In the genomic region with DNA sequence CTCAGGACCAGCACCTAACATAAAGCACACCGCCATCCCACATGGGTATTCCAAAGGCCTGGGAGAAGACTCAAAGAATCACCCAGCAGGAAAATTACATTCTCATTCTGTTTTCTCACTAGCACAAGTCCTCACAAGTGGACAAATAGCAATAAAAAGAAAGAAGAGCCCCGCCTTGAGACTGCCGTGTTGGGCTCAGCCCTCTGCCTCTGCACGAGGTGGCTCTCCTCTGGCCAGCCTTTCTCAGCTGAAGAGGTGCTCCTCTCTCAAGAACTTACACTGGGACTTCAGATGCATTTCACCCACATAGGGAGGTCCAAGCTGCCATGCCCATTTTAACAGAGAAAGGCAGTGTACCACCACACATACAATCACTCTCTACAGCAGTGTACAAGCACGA, we compare ENCODE assay signal across 19 cellular contexts.
DNase-seq lines count a peak whose midpoint lies in the region; ATAC-seq and TF ChIP-seq lines count a peak whose summit lies in the region.
"Had no signal": no experiment of that assay in that cellular context is flagged by ENCODE, and none has a peak within 500 bp of the region (broad histone marks: within the 10 kb centered on the region; RNA-seq: fewer than 3 reads in every experiment).

No MANE protein-coding gene starts in this region.

- intact Hi-C loops in left colon (cut with DNase I, micrococcal nuclease) (no loop called here), dorsolateral prefrontal cortex (cut with DNase I) (no loop called here)

- H3K4me3 ChIP-seq in HEK293 (ENCODE audit: low read depth, low read length) (no peak overlapping the region), trophoblast cell (ENCODE audit: low read depth, low read length) (no peak overlapping the region), dorsolateral prefrontal cortex (no peak overlapping the region), MM.1S (ENCODE audit: low read length) (no peak overlapping the region)
- H3K4me3 ChIP-seq: GM23248, SJCRH30 had no signal

- H3K4me3 Mint-ChIP-seq in activated naive CD4-positive, alpha-beta T cell treated with anti-CD3 and anti-CD28 coated beads, Interleukin-2, amount 10 ng/mL, durations not matched to agents 7 days and 5 days: no peak overlapping the region
- H3K4me3 Mint-ChIP-seq: CD8-positive, alpha-beta T cell had no signal

- POLR2A ChIA-PET in HEK293 (lab: Yijun Ruan, JAX): no interaction called here

- peaks cover 6% of the 10 kb centered on the region for H3K27me3 Mint-ChIP-seq in activated naive CD4-positive, alpha-beta T cell treated with anti-CD3 and anti-CD28 coated beads, Interleukin-2, amount 10 ng/mL, durations not matched to agents 7 days and 5 days

- H4K12ac ChIP-seq in trophoblast cell (ENCODE audit: low read depth, low read length): no peak overlapping the region

- H3K79me1 ChIP-seq in trophoblast cell (ENCODE audit: low read length): peaks cover 6% of the 10 kb centered on the region

- H2AFZ ChIP-seq in trophoblast cell (ENCODE audit: insufficient read depth, low read length, poor library complexity) (no peak overlapping the region), MM.1S (ENCODE audit: low read length) (no peak overlapping the region)
- H2AFZ ChIP-seq: GM23248 had no signal

- H3K79me2 ChIP-seq in trophoblast cell (ENCODE audit: control insufficient read depth, insufficient read depth, low read length, poor library complexity): no peaks in the 10 kb centered on the region
- no peaks in the 10 kb centered on the region for H3K79me2 ChIP-seq in MM.1S (ENCODE audit: low read length)

- WGBS in trophoblast cell (ENCODE audit: extremely low coverage, insufficient coverage, insufficient read length): no CpG with 5 or more reads among the region's 5 CpGs

- no peak overlapping the region for H2BK120ac ChIP-seq in trophoblast cell (ENCODE audit: insufficient read depth, low read length, poor library complexity)

- H3K9me3 ChIP-seq in HEK293 (ENCODE audit: control insufficient read depth, insufficient read depth, low read depth, low read length) (no peaks in the 10 kb centered on the region), trophoblast cell (ENCODE audit: insufficient read depth, low read depth, low read length) (peaks cover 2% of the 10 kb centered on the region), MM.1S (replicated peaks; ENCODE audit: insufficient read depth, low read length) (no peaks in the 10 kb centered on the region)
- H3K9me3 ChIP-seq: SJCRH30 had no signal

- DNase-seq in left colon (peak in 1 of 2 donors; percentile 18), trophoblast cell (peak in 1 of 2 donors; percentile 33), dorsolateral prefrontal cortex (no peak), MM.1S (no peak)
- DNase-seq in activated naive CD4-positive, alpha-beta T cell treated with anti-CD3 and anti-CD28 coated beads, Interleukin-2, amount 50 U/mL, for 16 hours: no peak
- DNase-seq in activated naive CD4-positive, alpha-beta T cell treated with anti-CD3 and anti-CD28 coated beads, Interleukin-2, amount 10 ng/mL, durations not matched to agents 7 days and 5 days: no peak
- DNase-seq: ACHN; C1 segment of cervical spinal cord; CD8-positive, alpha-beta T cell; GM23248; HCEC 1CT; Karpas-422; NCI-H187; NCI-H345; NCI-H524 treated with DMSO at 0.1 percent for 48 hours; NCI-H82; SJCRH30 had no signal

- H3K9me3 Mint-ChIP-seq in activated naive CD4-positive, alpha-beta T cell treated with anti-CD3 and anti-CD28 coated beads, Interleukin-2, amount 10 ng/mL, durations not matched to agents 7 days and 5 days: no peaks in the 10 kb centered on the region
- H3K9me3 Mint-ChIP-seq: CD8-positive, alpha-beta T cell had no signal

- no peak for TF ChIP-seq CTCF in HEK293 (tag by site-specific recombination; IDR thresholded peaks at IDR 0.05)
- TF ChIP-seq CTCF in VCaP (conservative IDR thresholded peaks at IDR 0.05): no peak
- no peak for TF ChIP-seq CTCF in dorsolateral prefrontal cortex (IDR thresholded peaks at IDR 0.05 in 54 of 56, conservative IDR thresholded peaks at IDR 0.05 in 2 of 56; ENCODE audit: low read depth in 1 of 56, partially characterized antibody in 56 of 56)
- TF ChIP-seq CTCF in MM.1S (IDR thresholded peaks at IDR 0.05; ENCODE audit: low read length): no peak

- no peak overlapping the region for H3K4ac ChIP-seq in trophoblast cell (ENCODE audit: low read depth, low read length)

- H3K9ac ChIP-seq in trophoblast cell (ENCODE audit: low read length) (no peak overlapping the region), MM.1S (ENCODE audit: low read length) (no peak overlapping the region)
- H3K9ac ChIP-seq: GM23248 had no signal

- H2AK5ac ChIP-seq in trophoblast cell (ENCODE audit: low read length): peak overlapping the region; percentile 64

- H3F3A ChIP-seq in MM.1S (ENCODE audit: insufficient read depth, low read length): no peaks in the 10 kb centered on the region

- no peaks in the 10 kb centered on the region for H3K4me1 Mint-ChIP-seq in activated naive CD4-positive, alpha-beta T cell treated with anti-CD3 and anti-CD28 coated beads, Interleukin-2, amount 10 ng/mL, durations not matched to agents 7 days and 5 days

- no peaks in the 10 kb centered on the region for H4K20me1 ChIP-seq in MM.1S (ENCODE audit: insufficient read depth, low read length)

- H3K27ac ChIP-seq in HEK293 (ENCODE audit: extremely low read depth, low read depth, low read length) (no peak overlapping the region), VCaP (peak overlapping the region; percentile 5; the same call in 1 of the 2 replicates), trophoblast cell (ENCODE audit: low read depth, low read length) (no peak overlapping the region), dorsolateral prefrontal cortex (no peak overlapping the region), MM.1S (ENCODE audit: low read length) (no peak overlapping the region)
- H3K27ac ChIP-seq: GM23248, SJCRH30 had no signal

- H3K27me3 ChIP-seq in trophoblast cell (ENCODE audit: insufficient read depth, low read length) (no peaks in the 10 kb centered on the region), dorsolateral prefrontal cortex (no peaks in the 10 kb centered on the region), MM.1S (replicated peaks; ENCODE audit: insufficient read depth, low read length) (no peaks in the 10 kb centered on the region)
- H3K27me3 ChIP-seq: SJCRH30 had no signal

- peak; percentile 73 for ATAC-seq in left colon
- ATAC-seq: CD8-positive, alpha-beta T cell had no signal

- H2BK5ac ChIP-seq in trophoblast cell (ENCODE audit: low read depth, low read length, poor library complexity): no peak overlapping the region

- no peak overlapping the region for H4K8ac ChIP-seq in trophoblast cell (ENCODE audit: low read depth, low read length)

- H3K14ac ChIP-seq in trophoblast cell (ENCODE audit: low read length): no peak overlapping the region

- no peak overlapping the region for H3K23ac ChIP-seq in trophoblast cell (ENCODE audit: low read length)

- CTCF ChIA-PET in HEK293 (lab: Yijun Ruan, JAX): no interaction called here
- CTCF ChIA-PET in activated naive CD4-positive, alpha-beta T cell treated with anti-CD3 and anti-CD28 coated beads, Interleukin-2, amount 10 ng/mL, durations not matched to agents 7 days and 5 days (lab: Charles Lee): no interaction called here

- H3K36me3 ChIP-seq in HEK293 (ENCODE audit: control insufficient read depth in 2 of 2, insufficient read depth in 1 of 2, low read length in 2 of 2): no peaks in the 10 kb centered on the region
- H3K36me3 ChIP-seq in trophoblast cell (ENCODE audit: control insufficient read depth in 1 of 2, insufficient read depth in 2 of 2, low read length in 2 of 2): no peaks in the 10 kb centered on the region
- no peaks in the 10 kb centered on the region for H3K36me3 ChIP-seq in MM.1S (replicated peaks; ENCODE audit: insufficient read depth, low read length)
- H3K36me3 ChIP-seq: SJCRH30 had no signal

- H3K4me2 ChIP-seq in trophoblast cell (ENCODE audit: low read length): no peak overlapping the region
- H3K4me2 ChIP-seq in MM.1S (ENCODE audit: low read depth, low read length): no peak overlapping the region

- peak overlapping the region; percentile 46 for H4K91ac ChIP-seq in trophoblast cell (ENCODE audit: low read depth, low read length)

- H3K27ac Mint-ChIP-seq in activated naive CD4-positive, alpha-beta T cell treated with anti-CD3 and anti-CD28 coated beads, Interleukin-2, amount 10 ng/mL, durations not matched to agents 7 days and 5 days: no peak overlapping the region
- H3K27ac Mint-ChIP-seq: CD8-positive, alpha-beta T cell had no signal

- H3K18ac ChIP-seq in trophoblast cell (ENCODE audit: low read length): no peak overlapping the region

- H2BK12ac ChIP-seq in trophoblast cell (ENCODE audit: low read length): peak overlapping the region; percentile 63

- H3K36me3 Mint-ChIP-seq in activated naive CD4-positive, alpha-beta T cell treated with anti-CD3 and anti-CD28 coated beads, Interleukin-2, amount 10 ng/mL, durations not matched to agents 7 days and 5 days: no peaks in the 10 kb centered on the region
- H3K36me3 Mint-ChIP-seq: CD8-positive, alpha-beta T cell had no signal

- 0 out of 2 replicates have a peak, but pooled peaks cover 3% of the 10 kb centered on the region for H3K4me1 ChIP-seq in HEK293 (ENCODE audit: control insufficient read depth, insufficient read depth, low read length)
- peaks cover 12 to 19% of the 10 kb centered on the region in 2 experiments for H3K4me1 ChIP-seq in trophoblast cell (ENCODE audit: control insufficient read depth in 1 of 2, insufficient read depth in 2 of 2, low read length in 2 of 2)
- no peaks in the 10 kb centered on the region for H3K4me1 ChIP-seq in MM.1S (ENCODE audit: low read length)
- H3K4me1 ChIP-seq: SJCRH30 had no signal

- no peaks in the 10 kb centered on the region for H3K9me2 ChIP-seq in MM.1S (replicated peaks; ENCODE audit: insufficient read depth, low read length)

TF ChIP-seq in HEK293, 187 proteins besides CTCF, POLR2A, EP300 and RAD21:
- 0 out of 2 replicates have a peak, but pooled peaks have one; percentile 8 for TF ChIP-seq ZBTB8A (tag by site-specific recombination; IDR thresholded peaks at IDR 0.05)
- TF ChIP-seq ZNF239 (tag by site-specific recombination; IDR thresholded peaks at IDR 0.05): no peak
- no peak for TF ChIP-seq HOXC10 (CRISPR knock-in tag; IDR thresholded peaks at IDR 0.05)
- TF ChIP-seq, protein P1, sequence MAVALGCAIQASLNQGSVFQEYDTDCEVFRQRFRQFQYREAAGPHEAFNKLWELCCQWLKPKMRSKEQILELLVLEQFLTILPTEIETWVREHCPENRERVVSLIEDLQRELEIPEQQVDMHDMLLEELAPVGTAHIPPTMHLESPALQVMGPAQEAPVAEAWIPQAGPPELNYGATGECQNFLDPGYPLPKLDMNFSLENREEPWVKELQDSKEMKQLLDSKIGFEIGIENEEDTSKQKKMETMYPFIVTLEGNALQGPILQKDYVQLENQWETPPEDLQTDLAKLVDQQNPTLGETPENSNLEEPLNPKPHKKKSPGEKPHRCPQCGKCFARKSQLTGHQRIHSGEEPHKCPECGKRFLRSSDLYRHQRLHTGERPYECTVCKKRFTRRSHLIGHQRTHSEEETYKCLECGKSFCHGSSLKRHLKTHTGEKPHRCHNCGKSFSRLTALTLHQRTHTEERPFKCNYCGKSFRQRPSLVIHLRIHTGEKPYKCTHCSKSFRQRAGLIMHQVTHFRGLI (tag by site-specific recombination; IDR thresholded peaks at IDR 0.05): peak; percentile 100
- TF ChIP-seq EGR2 (tag by site-specific recombination; IDR thresholded peaks at IDR 0.05; ENCODE audit: low read depth): no peak
TF ChIP-seq in HEK293: peak in this region for 2.
